ENCODE assay signal across 25 cellular contexts in the genomic region with DNA sequence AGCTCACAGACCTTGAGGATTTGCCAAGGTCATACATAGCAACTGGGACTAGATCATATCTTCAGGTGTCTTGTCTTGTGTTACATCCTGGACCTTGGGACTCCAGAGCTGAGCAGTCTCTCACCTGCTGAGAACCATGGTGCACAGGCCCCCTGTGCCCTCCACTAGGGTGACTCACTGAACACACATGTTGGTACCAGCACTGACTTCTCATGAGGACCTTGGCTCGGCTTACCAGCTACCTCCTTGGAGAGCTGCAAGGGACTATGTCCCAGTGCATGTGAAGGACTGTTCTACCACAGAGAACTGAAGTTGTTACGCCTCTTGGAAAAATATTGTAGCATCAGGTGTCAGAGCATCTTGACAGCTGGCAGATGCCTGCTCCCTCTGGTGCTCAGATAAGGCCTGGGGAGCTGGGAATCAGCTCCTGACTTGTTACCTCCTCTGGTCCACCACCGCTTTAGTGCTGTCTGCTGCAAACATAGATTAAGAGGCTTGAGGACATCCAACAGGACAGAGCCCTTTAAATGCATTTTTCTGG.
A peak's percentile ranks its signal among the peaks of the same experiment; 100 is the strongest.
DNase-seq lines count a peak whose midpoint lies in the region; ATAC-seq, FAIRE-seq and TF ChIP-seq lines count a peak whose summit lies in the region.
"Had no signal": no experiment of that assay in that cellular context is flagged by ENCODE, and none has a peak within 500 bp of the region (broad histone marks: within the 10 kb centered on the region; RNA-seq: fewer than 3 reads in every experiment).

No MANE protein-coding gene starts in this region.

- no peak overlapping the region for H3K9ac ChIP-seq in trophoblast cell (ENCODE audit: low read length)
- H3K9ac ChIP-seq: GM23248 had no signal

- H3K18ac ChIP-seq in trophoblast cell (ENCODE audit: low read length), result peak overlapping the region; percentile 46

- no peak for FAIRE-seq in GM12891 (lab: Jason Lieb, UNC)
- FAIRE-seq: A204.1, HTR-8/SVneo, RCC 7860 had no signal

- H3K36me3 ChIP-seq in RWPE2 (ENCODE audit: low read depth) (peaks cover 32% of the 10 kb centered on the region), left ventricle myocardium inferior (peaks cover 76% of the 10 kb centered on the region), trophoblast cell (ENCODE audit: control insufficient read depth in 1 of 2, insufficient read depth in 2 of 2, low read length in 2 of 2) (peaks cover 42 to 45% of the 10 kb centered on the region in 2 experiments)
- H3K36me3 ChIP-seq: BE2C had no signal

- intact Hi-C loops in left ventricle myocardium inferior (cut with micrococcal nuclease), result no loop called here

- H3K4me1 ChIP-seq in RWPE2 (ENCODE audit: insufficient read depth, poor library complexity, severe bottlenecking) (no peaks in the 10 kb centered on the region), left ventricle myocardium inferior (peaks cover 49% of the 10 kb centered on the region), trophoblast cell (ENCODE audit: control insufficient read depth in 1 of 2, insufficient read depth in 2 of 2, low read length in 2 of 2) (peaks cover 9 to 21% of the 10 kb centered on the region in 2 experiments)
- H3K4me1 ChIP-seq: BE2C had no signal

- peak overlapping the region; percentile 61 for H3K14ac ChIP-seq in trophoblast cell (ENCODE audit: low read length)

- peak; percentile 39 for DNase-seq in NCI-H2171 treated with DMSO at 0.1 percent for 48 hours (lab: John Stamatoyannopoulos, UW)
- no peak for DNase-seq in NCI-H2171 (lab: John Stamatoyannopoulos, UW)
- no peak for DNase-seq in RWPE2 (ENCODE audit: low spot score)
- DNase-seq in left ventricle myocardium inferior, result no peak
- DNase-seq in trophoblast cell, result peak in 1 of 2 donors; percentile 26
- DNase-seq in GF-D8 (lab: John Stamatoyannopoulos, UW), result no peak
- DNase-seq in GM12891 (ENCODE audit: insufficient read length, low spot score), result no peak
- DNase-seq: BE2C; Caco-2; CD4-positive, alpha-beta T cell; GM23248; HCEC 1CT; Kasumi-1; MG63; NCI-H1048; NCI-H1436 treated with DMSO at 0.1 percent for 48 hours; NCI-H2029 treated with DMSO at 0.1 percent for 48 hours; NK-92 treated with Interleukin-12 subunit alpha and Interleukin-12 subunit beta, amount 100 ng/mL, for 24 hours; SIG-M5 had no signal

- H2AFZ ChIP-seq in trophoblast cell (ENCODE audit: insufficient read depth, low read length, poor library complexity), result no peak overlapping the region
- H2AFZ ChIP-seq: GM23248 had no signal

- no peak overlapping the region for H3K23ac ChIP-seq in trophoblast cell (ENCODE audit: low read length)

- H3K4ac ChIP-seq in trophoblast cell (ENCODE audit: low read depth, low read length), result no peak overlapping the region

- H3K79me1 ChIP-seq in trophoblast cell (ENCODE audit: low read length), result peaks cover 13% of the 10 kb centered on the region

- no CpG with 5 or more reads among the region's 3 CpGs for WGBS in trophoblast cell (ENCODE audit: extremely low coverage, insufficient coverage, insufficient read length)

- H2BK120ac ChIP-seq in trophoblast cell (ENCODE audit: insufficient read depth, low read length, poor library complexity), result no peak overlapping the region

- H3K4me3 ChIP-seq in RWPE2 (ENCODE audit: severe bottlenecking), result no peak overlapping the region
- H3K4me3 ChIP-seq in left ventricle myocardium inferior, result no peak overlapping the region
- H3K4me3 ChIP-seq in trophoblast cell (ENCODE audit: low read depth, low read length), result no peak overlapping the region
- H3K4me3 ChIP-seq: GM23248, MG63 had no signal

- no peaks in the 10 kb centered on the region for H3K79me2 ChIP-seq in trophoblast cell (ENCODE audit: control insufficient read depth, insufficient read depth, low read length, poor library complexity)

- H3K9me3 ChIP-seq in RWPE2 (ENCODE audit: severe bottlenecking), result no peaks in the 10 kb centered on the region
- H3K9me3 ChIP-seq in left ventricle myocardium inferior (replicated peaks), result no peaks in the 10 kb centered on the region
- H3K9me3 ChIP-seq in trophoblast cell (ENCODE audit: insufficient read depth, low read depth, low read length), result no peaks in the 10 kb centered on the region
- H3K9me3 ChIP-seq: BE2C, Caco-2, MG63 had no signal

- ATAC-seq in RWPE2 (ENCODE audit: low read depth) (peak; percentile 54; the same call in 2 of the 3 replicates), GM21786 (IDR thresholded peaks at IDR 0.05; ENCODE audit: unreplicated experiment) (no peak)
- ATAC-seq: SK-N-SH treated with all-trans-retinoic acid at 6 μM for 48 hours had no signal

- H3K4me2 ChIP-seq in trophoblast cell (ENCODE audit: low read length), result no peak overlapping the region

- H4K8ac ChIP-seq in trophoblast cell (ENCODE audit: low read depth, low read length), result peak overlapping the region; percentile 32

- no peak overlapping the region for H2BK5ac ChIP-seq in trophoblast cell (ENCODE audit: low read depth, low read length, poor library complexity)

- no peak overlapping the region for H4K91ac ChIP-seq in trophoblast cell (ENCODE audit: low read depth, low read length)

- no peak for TF ChIP-seq POLR2A in GM12891 (IDR thresholded peaks at IDR 0.05; ENCODE audit: low read depth, low read length)

- H4K12ac ChIP-seq in trophoblast cell (ENCODE audit: low read depth, low read length), result no peak overlapping the region

- TF ChIP-seq CTCF in RWPE2 (IDR thresholded peaks at IDR 0.05; ENCODE audit: poor library complexity, severe bottlenecking) (no peak), left ventricle myocardium inferior (IDR thresholded peaks at IDR 0.05; ENCODE audit: borderline replicate concordance) (no peak)

- peak overlapping the region; percentile 37 for H2BK12ac ChIP-seq in trophoblast cell (ENCODE audit: low read length)

- H3K27me3 ChIP-seq in RWPE2 (ENCODE audit: insufficient read depth, poor library complexity, severe bottlenecking) (no peaks in the 10 kb centered on the region), left ventricle myocardium inferior (ENCODE audit: low read depth) (no peaks in the 10 kb centered on the region), trophoblast cell (ENCODE audit: insufficient read depth, low read length) (no peaks in the 10 kb centered on the region)
- H3K27me3 ChIP-seq: BE2C, MG63 had no signal

- peak overlapping the region; percentile 64 for H2AK5ac ChIP-seq in trophoblast cell (ENCODE audit: low read length)

- H3K27ac ChIP-seq in RWPE2 (ENCODE audit: poor library complexity, severe bottlenecking) (no peak overlapping the region), left ventricle myocardium inferior (replicated peaks) (peak overlapping the region; percentile 11), trophoblast cell (ENCODE audit: low read depth, low read length) (no peak overlapping the region)
- H3K27ac ChIP-seq: GM23248, HL-60 had no signal

TF ChIP-seq in GM12891, 5 proteins besides CTCF, POLR2A, EP300 and RAD21:
- TF ChIP-seq POLR2AphosphoS5 (IDR thresholded peaks at IDR 0.05; ENCODE audit: low read depth, low read length) (no peak), PAX5 (IDR thresholded peaks at IDR 0.05; ENCODE audit: insufficient read depth, low read length, severe bottlenecking) (no peak), POU2F2 (IDR thresholded peaks at IDR 0.05; ENCODE audit: low read depth, low read length) (no peak), SPI1 (IDR thresholded peaks at IDR 0.05; ENCODE audit: low read depth, low read length) (no peak), TAF1 (IDR thresholded peaks at IDR 0.05; ENCODE audit: low read depth, low read length) (no peak)
